ENCODE assay signal across 8 cellular contexts in genomic region chr10:59905735-59906416, GRCh38. TPM values are rescaled to one million over a fixed set of nuclear protein-coding genes. Genes with fewer than 3 reads are reported as not detected.
DNase-seq lines count a peak whose midpoint lies in the region; ATAC-seq and TF ChIP-seq lines count a peak whose summit lies in the region.

No MANE protein-coding gene starts in this region.

- H3K27me3 Mint-ChIP-seq in T-helper 17 cell (no peaks in the 10 kb centered on the region), nephron (ENCODE audit: low read depth) (no peaks in the 10 kb centered on the region)

- H3K4me3 Mint-ChIP-seq in T-helper 17 cell (peak overlapping the region; percentile 98), nephron (peak overlapping the region; percentile 97 to 99 (median 98))

- H3K9me3 Mint-ChIP-seq in nephron: no peaks in the 10 kb centered on the region

- H3K36me3 Mint-ChIP-seq in T-helper 17 cell (ENCODE audit: low read depth) (peaks cover 3% of the 10 kb centered on the region), nephron (ENCODE audit: low read depth) (no peaks in the 10 kb centered on the region)

- no peak for TF ChIP-seq CTCF in epithelial cell of esophagus (IDR thresholded peaks at IDR 0.05; ENCODE audit: insufficient read depth, low read depth, low read length, missing control alignments)
- no peak for TF ChIP-seq CTCF in nephron (IDR thresholded peaks at IDR 0.05; ENCODE audit: unreplicated experiment in 3 of 3)

- H3K4me1 Mint-ChIP-seq in T-helper 17 cell (peaks cover 58% of the 10 kb centered on the region), nephron (peaks cover 61% of the 10 kb centered on the region)

- peak overlapping the region; percentile 95 for H3K4me3 ChIP-seq in epithelial cell of esophagus (ENCODE audit: low read length)

- no peaks in the 10 kb centered on the region for H3K9me3 ChIP-seq in T-helper 17 cell (ENCODE audit: control insufficient read depth, low read length, poor library complexity, severe bottlenecking)

- peak; percentile 68 for DNase-seq in activated CD8-positive, alpha-beta memory T cell treated with anti-CD3 and anti-CD28 coated beads for 24 hours
- no peak for DNase-seq in activated CD8-positive, alpha-beta memory T cell treated with anti-CD3 and anti-CD28 coated beads, Interleukin-2, amount 50 U/mL, for 48 hours
- no peak for DNase-seq in T-helper 17 cell
- no peak for DNase-seq in epithelial cell of esophagus (ENCODE audit: low read depth)
- no peak for DNase-seq in cerebellar nuclear complex (lab: John Stamatoyannopoulos, UW)
- no peak for DNase-seq in hippocampal formation (lab: John Stamatoyannopoulos, UW)
- no peak for DNase-seq in NCI-H1930 (lab: John Stamatoyannopoulos, UW)

- H3K27ac Mint-ChIP-seq in T-helper 17 cell (peak overlapping the region; percentile 98), nephron (peak overlapping the region; percentile 87 to 97 (median 96))

- ATAC-seq in T-helper 17 cell: peak; percentile 6

RNA-seq across cellular contexts. Expression of gene CCDC6, which starts 0.5 kb away (rescaled TPM):
- 10 to 100 TPM; 25.3 to 27.0 TPM for total RNA-seq in T-helper 17 cell
